Comparison of ENCODE assay signal across 1 cellular context in genomic region chr10:49754951-49755350, GRCh38. TPM values are rescaled to one million over a fixed set of nuclear protein-coding genes. Genes with fewer than 3 reads are reported as not detected.
"Had no signal": no experiment of that assay in that cellular context is flagged by ENCODE, and none has a peak within 500 bp of the region (broad histone marks: within the 10 kb centered on the region; RNA-seq: fewer than 3 reads in every experiment).

No MANE protein-coding gene starts in this region.

RNA-seq across cellular contexts. Expression of gene OGDHL, which starts 7.2 kb away (rescaled TPM):
- total RNA-seq: SJSA1 had no signal
